ENCODE assay signal across 37 cellular contexts in the genomic region with DNA sequence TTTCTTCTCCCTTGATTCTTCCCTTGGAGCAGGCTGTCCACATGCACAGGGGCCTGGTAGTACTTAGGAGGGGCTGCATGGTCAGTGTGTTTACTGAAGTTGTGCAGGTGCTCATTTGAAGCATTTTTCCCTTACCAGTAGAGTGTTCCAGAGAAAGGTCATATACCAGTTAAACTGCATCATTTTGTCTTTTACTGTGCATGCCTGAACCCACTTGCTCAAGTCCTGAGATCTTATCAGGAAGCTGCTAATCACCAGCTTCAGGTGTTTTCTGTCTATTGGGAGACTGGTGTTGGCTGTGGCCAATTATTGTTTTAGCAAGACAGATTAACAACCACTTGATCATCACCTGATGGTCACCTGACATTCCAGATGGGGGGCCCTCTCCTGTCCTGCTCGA.
"Had no signal": no experiment of that assay in that cellular context is flagged by ENCODE, and none has a peak within 500 bp of the region (broad histone marks: within the 10 kb centered on the region; RNA-seq: fewer than 3 reads in every experiment).

No MANE protein-coding gene starts in this region.

- H3K27ac Mint-ChIP-seq: activated naive CD4-positive, alpha-beta T cell treated with anti-CD3 and anti-CD28 coated beads for 36 hours; activated naive CD4-positive, alpha-beta T cell treated with anti-CD3 and anti-CD28 coated beads, Interleukin-2, amount 50 U/mL, for 24 hours; activated naive CD4-positive, alpha-beta T cell treated with anti-CD3 and anti-CD28 coated beads, Interleukin-2, amount 50 U/mL, for 72 hours; activated naive CD8-positive, alpha-beta T cell; activated naive CD8-positive, alpha-beta T cell treated with anti-CD3 and anti-CD28 coated beads for 36 hours; activated naive CD8-positive, alpha-beta T cell treated with anti-CD3 and anti-CD28 coated beads, Interleukin-2, amount 10 ng/mL, durations not matched to agents 7 days and 5 days; activated naive CD8-positive, alpha-beta T cell treated with anti-CD3 and anti-CD28 coated beads, Interleukin-2, amount 50 U/mL, for 24 hours; activated T-cell treated with anti-CD3 and anti-CD28 coated beads, Interleukin-2, amount 50 U/mL, for 24 hours; activated T-cell treated with anti-CD3 and anti-CD28 coated beads, Interleukin-2, amount 50 U/mL, for 72 hours; activated T-helper 1 cell treated with anti-CD3 and anti-CD28 coated beads, Interleukin-12 subunit alpha, Interleukin-12 subunit beta, Interleukin-2, Interleukin-4 antibody, amounts not matched to agents 30 ng/mL and 10 ng/mL and 1 ng/mL, durations not matched to agents 14 hours and 24 hours and 36 hours; activated T-helper 17 cell treated with anti-CD3 and anti-CD28 coated beads, Interleukin-2, amount 50 U/mL, for 72 hours; activated T-helper 2 cell treated with anti-CD3 and anti-CD28 coated beads, Interferon-gamma antibody, Interleukin-2, Interleukin-4, amounts not matched to agents 10 μg/mL and 5 μg/mL and 100 μg/mL, durations not matched to agents 14 hours and 24 hours and 36 hours; brain had no signal

- H3K4me3 Mint-ChIP-seq: activated naive CD4-positive, alpha-beta T cell treated with anti-CD3 and anti-CD28 coated beads for 36 hours; activated naive CD4-positive, alpha-beta T cell treated with anti-CD3 and anti-CD28 coated beads, Interleukin-2, amount 50 U/mL, for 24 hours; activated naive CD8-positive, alpha-beta T cell; activated naive CD8-positive, alpha-beta T cell treated with anti-CD3 and anti-CD28 coated beads for 36 hours; activated naive CD8-positive, alpha-beta T cell treated with anti-CD3 and anti-CD28 coated beads, Interleukin-2, amount 10 ng/mL, durations not matched to agents 7 days and 5 days; activated naive CD8-positive, alpha-beta T cell treated with anti-CD3 and anti-CD28 coated beads, Interleukin-2, amount 50 U/mL, for 24 hours; activated T-cell treated with anti-CD3 and anti-CD28 coated beads, Interleukin-2, amount 50 U/mL, for 24 hours; activated T-cell treated with anti-CD3 and anti-CD28 coated beads, Interleukin-2, amount 50 U/mL, for 4 hours; activated T-cell treated with anti-CD3 and anti-CD28 coated beads, Interleukin-2, amount 50 U/mL, for 72 hours; activated T-helper 1 cell treated with anti-CD3 and anti-CD28 coated beads, Interleukin-12 subunit alpha, Interleukin-12 subunit beta, Interleukin-2, Interleukin-4 antibody, amounts not matched to agents 30 ng/mL and 10 ng/mL and 1 ng/mL, durations not matched to agents 14 hours and 24 hours and 36 hours; activated T-helper 17 cell treated with anti-CD3 and anti-CD28 coated beads, Interleukin-2, amount 50 U/mL, for 72 hours; brain; central memory CD8-positive, alpha-beta T cell had no signal

- H3K4me3 ChIP-seq: adrenal gland, ascending aorta, body of pancreas, breast epithelium, cardiac muscle cell had no signal

- H3K36me3 Mint-ChIP-seq: activated naive CD4-positive, alpha-beta T cell treated with anti-CD3 and anti-CD28 coated beads, Interleukin-2, amount 50 U/mL, for 24 hours; activated naive CD4-positive, alpha-beta T cell treated with anti-CD3 and anti-CD28 coated beads, Interleukin-2, amount 50 U/mL, for 72 hours; activated naive CD8-positive, alpha-beta T cell; activated naive CD8-positive, alpha-beta T cell treated with anti-CD3 and anti-CD28 coated beads for 36 hours; activated naive CD8-positive, alpha-beta T cell treated with anti-CD3 and anti-CD28 coated beads, Interleukin-2, amount 10 ng/mL, durations not matched to agents 7 days and 5 days; brain had no signal

- H3K9me3 Mint-ChIP-seq: activated naive CD4-positive, alpha-beta T cell treated with anti-CD3 and anti-CD28 coated beads, Interleukin-2, amount 50 U/mL, for 24 hours; activated naive CD8-positive, alpha-beta T cell treated with anti-CD3 and anti-CD28 coated beads, Interleukin-2, amount 10 ng/mL, durations not matched to agents 7 days and 5 days; activated T-helper 1 cell treated with anti-CD3 and anti-CD28 coated beads, Interleukin-12 subunit alpha, Interleukin-12 subunit beta, Interleukin-2, Interleukin-4 antibody, amounts not matched to agents 30 ng/mL and 10 ng/mL and 1 ng/mL, durations not matched to agents 14 hours and 24 hours and 36 hours; brain had no signal

- H3K27ac ChIP-seq: adrenal gland, ascending aorta, body of pancreas, brain microvascular endothelial cell, breast epithelium, cardiac muscle cell had no signal

- H3K36me3 ChIP-seq: adrenal gland, ascending aorta, brain microvascular endothelial cell, breast epithelium, cardiac muscle cell had no signal

- H3K27me3 ChIP-seq: adrenal gland, ascending aorta, body of pancreas, brain microvascular endothelial cell, breast epithelium, cardiac muscle cell had no signal

- H3K4me1 Mint-ChIP-seq: activated naive CD4-positive, alpha-beta T cell treated with anti-CD3 and anti-CD28 coated beads, Interleukin-2, amount 50 U/mL, for 24 hours; activated naive CD8-positive, alpha-beta T cell treated with anti-CD3 and anti-CD28 coated beads for 36 hours; activated naive CD8-positive, alpha-beta T cell treated with anti-CD3 and anti-CD28 coated beads, Interleukin-2, amount 10 ng/mL, durations not matched to agents 7 days and 5 days; activated naive CD8-positive, alpha-beta T cell treated with anti-CD3 and anti-CD28 coated beads, Interleukin-2, amount 50 U/mL, for 24 hours; activated T-helper 17 cell treated with anti-CD3 and anti-CD28 coated beads, Interleukin-2, amount 50 U/mL, for 72 hours; central memory CD8-positive, alpha-beta T cell had no signal

- DNase-seq: activated effector memory CD4-positive, alpha-beta T cell treated with anti-CD3 and anti-CD28 coated beads, Interleukin-2, amount 50 U/mL, for 16 hours; activated effector memory CD4-positive, alpha-beta T cell treated with Interleukin-2 at 50 U/mL for 16 hours; activated gamma-delta T cell; activated gamma-delta T cell treated with Interleukin-2 at 50 U/mL for 16 hours; activated naive CD4-positive, alpha-beta T cell; activated naive CD4-positive, alpha-beta T cell treated with anti-CD3 and anti-CD28 coated beads for 36 hours; activated naive CD4-positive, alpha-beta T cell treated with anti-CD3 and anti-CD28 coated beads, Interleukin-2, amount 50 U/mL, for 16 hours; activated naive CD4-positive, alpha-beta T cell treated with Interleukin-2 at 50 U/mL for 16 hours; activated naive CD8-positive, alpha-beta T cell treated with anti-CD3 and anti-CD28 coated beads for 36 hours; activated naive CD8-positive, alpha-beta T cell treated with anti-CD3 and anti-CD28 coated beads, Interleukin-2, amount 10 ng/mL, durations not matched to agents 7 days and 5 days; activated naive CD8-positive, alpha-beta T cell treated with anti-CD3 and anti-CD28 coated beads, Interleukin-2, amount 50 U/mL, for 24 hours; activated T-cell treated with anti-CD3 and anti-CD28 coated beads, Interleukin-2, amount 50 U/mL, for 1 hour; activated T-cell treated with anti-CD3 and anti-CD28 coated beads, Interleukin-2, amount 50 U/mL, for 24 hours; activated T-cell treated with anti-CD3 and anti-CD28 coated beads, Interleukin-2, amount 50 U/mL, for 4 hours; activated T-cell treated with anti-CD3 and anti-CD28 coated beads, Interleukin-2, amount 50 U/mL, for 48 hours; activated T-cell treated with anti-CD3 and anti-CD28 coated beads, Interleukin-2, amount 50 U/mL, for 72 hours; adrenal gland; amniotic stem cell; amygdala; anterior cingulate cortex; aorta; body of pancreas; brain microvascular endothelial cell; caudate nucleus; central memory CD4-positive, alpha-beta T cell; cerebellar nuclear complex had no signal

- H3K9me3 ChIP-seq: ascending aorta, body of pancreas, breast epithelium had no signal

- H3K27me3 Mint-ChIP-seq: activated naive CD4-positive, alpha-beta T cell treated with anti-CD3 and anti-CD28 coated beads, Interleukin-2, amount 50 U/mL, for 24 hours; activated naive CD8-positive, alpha-beta T cell; activated naive CD8-positive, alpha-beta T cell treated with anti-CD3 and anti-CD28 coated beads for 36 hours; activated naive CD8-positive, alpha-beta T cell treated with anti-CD3 and anti-CD28 coated beads, Interleukin-2, amount 10 ng/mL, durations not matched to agents 7 days and 5 days; activated naive CD8-positive, alpha-beta T cell treated with anti-CD3 and anti-CD28 coated beads, Interleukin-2, amount 50 U/mL, for 24 hours; activated T-cell treated with anti-CD3 and anti-CD28 coated beads, Interleukin-2, amount 50 U/mL, for 24 hours; activated T-helper 17 cell treated with anti-CD3 and anti-CD28 coated beads, Interleukin-2, amount 50 U/mL, for 72 hours; central memory CD8-positive, alpha-beta T cell had no signal

- H3K4me1 ChIP-seq: adrenal gland, ascending aorta, body of pancreas, breast epithelium had no signal
